In the genomic region with DNA sequence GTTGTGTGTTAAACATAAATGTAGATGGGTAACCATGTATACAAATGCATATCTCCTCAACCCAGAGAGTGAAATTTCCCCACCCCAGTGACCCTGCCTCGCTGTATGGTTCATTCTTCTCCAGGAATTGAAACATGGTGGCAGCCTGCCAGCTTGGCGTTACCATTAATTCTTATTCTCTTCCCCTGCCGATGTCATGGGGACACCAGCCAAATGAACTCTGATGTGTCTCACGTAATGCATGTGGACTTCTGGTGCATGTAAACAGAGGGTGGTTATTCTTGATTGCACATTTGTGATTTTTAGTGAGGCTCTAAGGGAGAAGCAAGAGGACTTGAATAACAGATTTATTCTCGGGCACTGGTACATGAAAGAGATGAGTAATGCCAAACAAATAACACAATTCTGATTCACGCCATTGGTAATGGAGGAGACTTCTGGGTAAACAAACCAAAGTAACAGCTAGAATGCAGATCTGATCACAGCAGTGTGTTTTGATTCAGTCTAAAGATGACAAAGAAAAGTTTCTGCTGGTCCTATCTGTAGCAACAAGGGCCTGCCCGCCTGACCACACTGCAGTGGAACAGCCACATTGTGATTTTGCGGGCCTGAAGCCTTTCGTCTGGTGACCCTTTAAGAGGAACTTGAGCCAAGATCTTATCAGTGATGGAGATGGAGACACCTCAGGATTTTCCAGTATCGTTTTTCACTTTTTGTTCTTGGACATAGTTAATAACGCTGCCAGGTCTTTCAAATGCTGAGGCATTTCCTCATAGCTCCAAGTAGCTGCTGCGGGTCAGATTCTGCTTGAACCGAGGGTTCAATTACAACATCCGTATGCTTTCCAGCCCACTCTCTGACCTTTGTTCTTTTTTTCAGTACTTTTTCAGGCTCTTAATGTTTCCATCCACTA, we compare ENCODE assay signal across 8 cellular contexts.
A peak's percentile ranks its signal among the peaks of the same experiment; 100 is the strongest.
DNase-seq lines count a peak whose midpoint lies in the region; ATAC-seq and TF ChIP-seq lines count a peak whose summit lies in the region.

No MANE protein-coding gene starts in this region.

- H3K79me1 ChIP-seq in mesendoderm (ENCODE audit: low read length), result no peaks in the 10 kb centered on the region

- H2AK5ac ChIP-seq in mesendoderm (ENCODE audit: low read length), result no peak overlapping the region

- H3K9me3 ChIP-seq in Peyer's patch (no peaks in the 10 kb centered on the region), prostate gland (no peaks in the 10 kb centered on the region)

- H2BK15ac ChIP-seq in mesendoderm (replicated peaks; ENCODE audit: low read depth), result no peak overlapping the region

- H3K4ac ChIP-seq in mesendoderm (ENCODE audit: low read depth, low read length), result no peak overlapping the region

- no peak overlapping the region for H4K5ac ChIP-seq in mesendoderm (ENCODE audit: low read length)

- WGBS in prostate gland, result 12% methylated on average over 14 of the region's 14 CpGs
- no CpG with 5 or more reads among the region's 14 CpGs for WGBS in mesendoderm (ENCODE audit: extremely low coverage, insufficient coverage, low lambda C conversion rate)

- no peak overlapping the region for H4K8ac ChIP-seq in mesendoderm (ENCODE audit: low read depth, low read length)

- no peak overlapping the region for H3K9ac ChIP-seq in mesendoderm (ENCODE audit: low read length)

- H3K79me2 ChIP-seq in mesendoderm (ENCODE audit: control insufficient read depth, insufficient read depth, low read length), result no peaks in the 10 kb centered on the region

- peaks cover 0 to 6% (median 3%) of the 10 kb centered on the region in 4 donors for H3K4me1 ChIP-seq in Peyer's patch
- H3K4me1 ChIP-seq in prostate gland (replicated peaks), result no peaks in the 10 kb centered on the region
- H3K4me1 ChIP-seq in mesendoderm (ENCODE audit: control insufficient read depth, low read depth, low read length), result no peaks in the 10 kb centered on the region

- TF ChIP-seq POLR2A in Peyer's patch (IDR thresholded peaks at IDR 0.05), result no peak
- no peak for TF ChIP-seq POLR2A in prostate gland (IDR thresholded peaks at IDR 0.05)

- DNase-seq in DMS153 treated with DMSO at 0.1 percent for 48 hours (lab: John Stamatoyannopoulos, UW; ENCODE audit: unreplicated experiment), result peak; percentile 32
- peak in 1 of 3 donors; percentile 69 for DNase-seq in Peyer's patch
- peak; percentile 94 for DNase-seq in fibroblast of villous mesenchyme (ENCODE audit: low read depth)
- peak; percentile 25 for DNase-seq in prostate gland (ENCODE audit: low spot score)
- DNase-seq in activated T-cell treated with anti-CD3 and anti-CD28 coated beads, Interleukin-2, amount 50 U/mL, for 4 hours, result no peak
- DNase-seq in mesendoderm, result no peak

- no peak overlapping the region for H3K23ac ChIP-seq in mesendoderm (ENCODE audit: low read length)

- no peak overlapping the region for H3K4me2 ChIP-seq in mesendoderm (ENCODE audit: low read length)

- no peak overlapping the region for H2BK120ac ChIP-seq in mesendoderm (ENCODE audit: low read depth, low read length)

- peaks cover 3% of the 10 kb centered on the region for H3K9me3 Mint-ChIP-seq in activated T-cell treated with anti-CD3 and anti-CD28 coated beads, Interleukin-2, amount 50 U/mL, for 4 hours

- H3K36me3 ChIP-seq in Peyer's patch (no peaks in the 10 kb centered on the region), prostate gland (no peaks in the 10 kb centered on the region), mesendoderm (ENCODE audit: control insufficient read depth, insufficient read depth, low read length) (no peaks in the 10 kb centered on the region)

- intact Hi-C loops in prostate gland (cut with DNase I), result no loop called here

- no peak overlapping the region for H3K56ac ChIP-seq in mesendoderm (ENCODE audit: low read length)

- no peaks in the 10 kb centered on the region for H3K27me3 ChIP-seq in Peyer's patch
- H3K27me3 ChIP-seq in prostate gland (replicated peaks; ENCODE audit: insufficient read depth), result no peaks in the 10 kb centered on the region
- no peaks in the 10 kb centered on the region for H3K27me3 ChIP-seq in mesendoderm (ENCODE audit: insufficient read depth, low read length, poor library complexity)

- peaks cover 34% of the 10 kb centered on the region for H3K36me3 Mint-ChIP-seq in activated T-cell treated with anti-CD3 and anti-CD28 coated beads, Interleukin-2, amount 50 U/mL, for 4 hours (ENCODE audit: insufficient read depth)

- no peaks in the 10 kb centered on the region for H3K27me3 Mint-ChIP-seq in activated T-cell treated with anti-CD3 and anti-CD28 coated beads, Interleukin-2, amount 50 U/mL, for 4 hours (ENCODE audit: low read depth)

- no peak overlapping the region for H3K4me3 ChIP-seq in Peyer's patch
- no peak overlapping the region for H3K4me3 ChIP-seq in fibroblast of villous mesenchyme (ENCODE audit: low read depth, low read length)
- no peak overlapping the region for H3K4me3 ChIP-seq in prostate gland
- no peak overlapping the region for H3K4me3 ChIP-seq in mesendoderm (ENCODE audit: low read length)

- no peak overlapping the region for H2BK5ac ChIP-seq in mesendoderm (ENCODE audit: low read length)

- no peaks in the 10 kb centered on the region for H3K4me1 Mint-ChIP-seq in activated T-cell treated with anti-CD3 and anti-CD28 coated beads, Interleukin-2, amount 50 U/mL, for 4 hours (ENCODE audit: low read depth)

- peak overlapping the region; percentile 49 to 76 (median 65) for H3K27ac ChIP-seq in Peyer's patch
- peak overlapping the region; percentile 34 to 50 for H3K27ac ChIP-seq in prostate gland
- H3K27ac ChIP-seq in mesendoderm (ENCODE audit: low read depth, low read length), result no peak overlapping the region

- H3K4me3 Mint-ChIP-seq in activated T-cell treated with anti-CD3 and anti-CD28 coated beads, Interleukin-2, amount 50 U/mL, for 4 hours, result no peak overlapping the region

- ATAC-seq in activated T-cell treated with anti-CD3 and anti-CD28 coated beads, Interleukin-2, amount 50 U/mL, for 4 hours, result no peak
- ATAC-seq in GM18868 (IDR thresholded peaks at IDR 0.05; ENCODE audit: unreplicated experiment) (no peak), HG02642 (IDR thresholded peaks at IDR 0.05; ENCODE audit: poor library complexity, unreplicated experiment) (no peak)

- no peak overlapping the region for H3K18ac ChIP-seq in mesendoderm (ENCODE audit: low read length)

- TF ChIP-seq CTCF in Peyer's patch (IDR thresholded peaks at IDR 0.05) (no peak), fibroblast of villous mesenchyme (IDR thresholded peaks at IDR 0.05; ENCODE audit: insufficient read depth, low read depth, low read length) (no peak), prostate gland (IDR thresholded peaks at IDR 0.05) (no peak)

Comparison
In these comparisons a context has a peak if more than half of its experiments do, and no peak if none do; other contexts are left out.
1. DNase-seq: peak in DMS153 treated with DMSO at 0.1 percent for 48 hours (single experiment), fibroblast of villous mesenchyme (single experiment) and prostate gland (single experiment); none in activated T-cell treated with anti-CD3 and anti-CD28 coated beads, Interleukin-2, amount 50 U/mL, for 4 hours (single experiment) and mesendoderm (single experiment).